ENCODE assay signal across 8 cellular contexts in genomic region chr9:92406506-92406905, GRCh38. TPM values are rescaled to one million over a fixed set of nuclear protein-coding genes. Genes with fewer than 3 reads are reported as not detected.
DNase-seq lines count a peak whose midpoint lies in the region; ATAC-seq, FAIRE-seq and TF ChIP-seq lines count a peak whose summit lies in the region.

No MANE protein-coding gene starts in this region.

- no peaks in the 10 kb centered on the region for H3K9me3 ChIP-seq in DND-41 (ENCODE audit: insufficient read depth, low read length, severe bottlenecking)
- no peaks in the 10 kb centered on the region for H3K9me3 ChIP-seq in small intestine (ENCODE audit: control insufficient read depth, low read depth)

- DNase-seq in DND-41 (peak; percentile 52), T-helper 2 cell (peak in 3 of 5 experiments; percentile 2 to 81 (median 9)), small intestine (peak; percentile 52), glomerular visceral epithelial cell (ENCODE audit: extremely low spot score) (no peak), NCI-H226 (no peak)
- DNase-seq in effector memory CD8-positive, alpha-beta T cell: peak; percentile 8 to 14 (median 10)

- no peaks in the 10 kb centered on the region for H3K9me3 Mint-ChIP-seq in effector memory CD8-positive, alpha-beta T cell

- no peaks in the 10 kb centered on the region for H3K27me3 ChIP-seq in DND-41 (ENCODE audit: insufficient read depth, low read length, poor library complexity)
- no peaks in the 10 kb centered on the region for H3K27me3 ChIP-seq in small intestine (ENCODE audit: control insufficient read depth in 2 of 2, insufficient read depth in 2 of 2, low read length in 2 of 2)

- no peaks in the 10 kb centered on the region for H4K20me1 ChIP-seq in DND-41 (ENCODE audit: insufficient read depth, low read length)

- peak; percentile 4 for TF ChIP-seq CTCF in DND-41 (IDR thresholded peaks at IDR 0.05; ENCODE audit: borderline replicate concordance, extremely low read depth, low read length, poor library complexity, severe bottlenecking)

- peak overlapping the region; percentile 40 for H3K9ac ChIP-seq in DND-41 (ENCODE audit: low read depth, low read length)

- H3K27me3 Mint-ChIP-seq in effector memory CD8-positive, alpha-beta T cell: no peaks in the 10 kb centered on the region

- H3K36me3 ChIP-seq in DND-41 (ENCODE audit: insufficient read depth, low read length): no peaks in the 10 kb centered on the region
- no peaks in the 10 kb centered on the region for H3K36me3 ChIP-seq in small intestine (ENCODE audit: control insufficient read depth in 2 of 2, insufficient read depth in 2 of 2, low read length in 2 of 2)

- H3K4me3 Mint-ChIP-seq in effector memory CD8-positive, alpha-beta T cell: peak overlapping the region; percentile 6 to 55

- H3K79me2 ChIP-seq in DND-41 (ENCODE audit: insufficient read depth, low read length): peaks cover 26% of the 10 kb centered on the region; the same call in 1 of the 2 replicates

- no peak for FAIRE-seq in small intestine (lab: Jason Lieb, UNC)

- peak overlapping the region; percentile 60 for H3K4me2 ChIP-seq in DND-41 (ENCODE audit: insufficient read depth, low read length)

- ATAC-seq in DND-41 (ENCODE audit: insufficient read depth, low read depth): peak; percentile 69
- peak; percentile 57 for ATAC-seq in HG02763 (IDR thresholded peaks at IDR 0.05; ENCODE audit: unreplicated experiment)
- ATAC-seq in effector memory CD8-positive, alpha-beta T cell (replicated peaks): peak; percentile 88
- ATAC-seq in HG02588 (IDR thresholded peaks at IDR 0.05; ENCODE audit: unreplicated experiment): no peak

- H3K4me1 ChIP-seq in DND-41 (ENCODE audit: insufficient read depth, low read length) (peaks cover 60% of the 10 kb centered on the region), small intestine (ENCODE audit: control insufficient read depth in 2 of 2, insufficient read depth in 1 of 2, low read depth in 1 of 2, low read length in 1 of 2) (peaks cover 0 to 7% of the 10 kb centered on the region in 2 donors)

- peak overlapping the region; percentile 3; the same call in 1 of the 2 replicates for H2AFZ ChIP-seq in DND-41 (ENCODE audit: low read depth, low read length)

- peak overlapping the region; percentile 71 for H3K27ac ChIP-seq in DND-41 (ENCODE audit: low read length)
- H3K27ac ChIP-seq in small intestine (ENCODE audit: low read depth in 1 of 2, low read length in 1 of 2): peak overlapping the region in 1 of 2 donors; percentile 49

- H3K4me3 ChIP-seq in DND-41 (ENCODE audit: low read depth in 1 of 2, low read length in 2 of 2) (peak overlapping the region in 1 of 2 experiments; percentile 49; a peak in 2 of 4 replicates), small intestine (ENCODE audit: low read depth in 1 of 2, low read length in 2 of 2) (no peak overlapping the region)

- H3K36me3 Mint-ChIP-seq in effector memory CD8-positive, alpha-beta T cell (ENCODE audit: insufficient read depth): no peaks in the 10 kb centered on the region

- H3K27ac Mint-ChIP-seq in effector memory CD8-positive, alpha-beta T cell: peak overlapping the region; percentile 1 to 87

- 22 to 30% (median 26%) methylated on average over 4 of the region's 4 CpGs for WGBS in small intestine, 3 donors

- H3K4me1 Mint-ChIP-seq in effector memory CD8-positive, alpha-beta T cell (ENCODE audit: low read depth in 2 of 2): peaks cover 11 to 15% of the 10 kb centered on the region in 2 donors

RNA-seq across cellular contexts. Expression of gene OGN, which starts 2.1 kb away (rescaled TPM):
- polyA plus RNA-seq in small intestine: 1 to 10 TPM in 2 of 3 donors, not detected in 1; 1.1 to 6.7 TPM

RNA-seq across cellular contexts. Expression of gene OMD, which starts 17.8 kb away (rescaled TPM):
- 1 to 10 TPM in 1 of 3 donors, under 1 TPM in 1, not detected in 1; 0.27 to 3.6 TPM for polyA plus RNA-seq in small intestine

Comparison
In these comparisons a context has a peak if more than half of its experiments do, and no peak if none do; other contexts are left out.
1. DNase-seq: peak in DND-41 (single experiment), T-helper 2 cell (3 of 5), effector memory CD8-positive, alpha-beta T cell (3 of 3) and small intestine (single experiment); none in glomerular visceral epithelial cell (single experiment) and NCI-H226 (single experiment).